In the genomic region with DNA sequence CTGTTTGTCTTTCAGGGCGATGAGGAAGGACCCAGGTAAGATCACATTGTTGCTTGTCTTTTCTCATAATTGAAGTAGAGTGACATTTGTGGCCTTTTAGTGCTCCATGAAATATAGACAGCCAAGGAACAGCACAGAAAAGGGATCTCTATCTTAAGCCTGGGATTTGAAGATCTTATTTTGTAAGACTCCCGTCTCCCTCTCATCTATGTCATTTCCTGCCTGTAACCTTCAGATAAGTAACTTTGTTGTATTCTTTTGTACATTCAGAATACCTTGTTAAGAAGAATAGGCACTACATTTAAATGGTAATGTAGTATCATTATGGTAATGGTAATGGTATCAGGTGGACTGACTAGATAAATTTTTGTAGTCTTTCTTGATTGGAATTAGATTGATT, we compare ENCODE assay signal across 13 cellular contexts.
"Had no signal": no experiment of that assay in that cellular context is flagged by ENCODE, and none has a peak within 500 bp of the region (broad histone marks: within the 10 kb centered on the region; RNA-seq: fewer than 3 reads in every experiment).

No MANE protein-coding gene starts in this region.

- DNase-seq: activated CD4-positive, alpha-beta T cell treated with anti-CD3 and anti-CD28 coated beads, Interleukin-2, amount 50 U/mL, for 48 hours; activated naive CD4-positive, alpha-beta T cell treated with anti-CD3 and anti-CD28 coated beads for 36 hours; hippocampal formation; left ventricle myocardium inferior; ovary; stimulated activated CD4-positive, alpha-beta T cell treated with anti-CD3 and anti-CD28 coated beads, Interleukin-1b, Interleukin-23, amount 100 ng/mL, for 48 hours; stomach; testis; upper lobe of right lung had no signal

- H3K4me1 ChIP-seq: ascending aorta, testis, upper lobe of right lung had no signal

- H3K9me3 ChIP-seq: ovary, testis, upper lobe of right lung had no signal

- H3K36me3 ChIP-seq: ovary had no signal

- H3K4me3 Mint-ChIP-seq: activated naive CD4-positive, alpha-beta T cell treated with anti-CD3 and anti-CD28 coated beads for 36 hours; activated T-helper 17 cell treated with anti-CD3 and anti-CD28 coated beads, Interleukin-2, amount 50 U/mL, for 72 hours had no signal

- H3K4me3 ChIP-seq: ascending aorta, left ventricle myocardium inferior, ovary, stomach, testis, upper lobe of right lung had no signal

- H3K9me3 Mint-ChIP-seq: activated T-helper 17 cell treated with anti-CD3 and anti-CD28 coated beads, Interleukin-2, amount 50 U/mL, for 72 hours had no signal

- H3K27ac Mint-ChIP-seq: activated naive CD4-positive, alpha-beta T cell treated with anti-CD3 and anti-CD28 coated beads for 36 hours; activated T-helper 17 cell treated with anti-CD3 and anti-CD28 coated beads, Interleukin-2, amount 50 U/mL, for 72 hours had no signal

- H3K27ac ChIP-seq: ascending aorta, left ventricle myocardium inferior, ovary, stomach, testis, upper lobe of right lung, VCaP had no signal

- H3K27me3 ChIP-seq: ascending aorta, ovary, stomach, testis, upper lobe of right lung had no signal

- ATAC-seq: activated T-helper 17 cell treated with anti-CD3 and anti-CD28 coated beads, Interleukin-2, amount 50 U/mL, for 72 hours; esophagus mucosa; upper lobe of right lung had no signal

- H3K27me3 Mint-ChIP-seq: activated T-helper 17 cell treated with anti-CD3 and anti-CD28 coated beads, Interleukin-2, amount 50 U/mL, for 72 hours had no signal
